1 cellular context compared by ENCODE assay signal in the genomic region with DNA sequence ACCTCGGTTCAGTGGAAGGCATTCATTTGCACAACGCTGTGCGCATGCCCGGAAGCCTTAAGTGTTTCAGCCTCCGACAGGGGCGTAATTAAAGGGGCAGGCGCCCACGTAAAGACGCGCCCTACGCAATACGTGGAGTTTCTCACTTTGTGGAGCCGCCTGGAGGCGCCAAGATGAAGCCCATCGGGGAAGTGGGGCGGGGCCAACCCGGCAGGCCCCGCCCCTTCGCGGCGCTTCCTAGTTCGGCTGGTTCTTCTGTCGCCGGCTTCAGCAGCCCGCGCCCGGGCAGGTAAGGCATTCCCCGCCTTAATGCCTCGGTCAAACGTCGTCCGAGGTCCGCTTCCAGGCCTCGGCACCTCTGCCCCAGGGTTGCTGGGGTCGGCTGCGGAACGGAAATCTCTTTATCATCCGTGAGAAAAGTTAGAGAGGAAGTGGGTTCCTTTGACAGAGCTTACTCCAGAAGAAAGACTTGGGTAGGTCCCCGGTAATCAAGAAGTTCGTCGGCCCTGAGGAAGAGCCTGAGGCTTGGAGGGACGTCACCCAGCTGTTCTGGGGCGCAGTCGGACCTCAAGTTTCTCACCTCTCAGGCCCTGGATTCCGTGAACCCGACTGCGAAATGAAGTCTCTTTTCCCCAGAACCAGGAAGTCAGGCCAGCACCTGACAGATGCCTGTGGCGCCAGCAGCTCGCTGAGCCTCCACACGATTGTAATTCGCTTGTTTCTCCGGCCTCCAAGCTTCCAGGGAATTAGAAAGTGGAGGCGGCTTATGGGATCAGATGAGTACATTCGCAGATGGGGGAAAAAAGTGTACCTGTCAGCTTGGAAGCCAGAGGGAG.
A peak's percentile ranks its signal among the peaks of the same experiment; 100 is the strongest.
TF ChIP-seq lines count a peak whose summit lies in the region.

TSS of gene IRAK4 (plus strand) at position 224 of the 836 bp plus-strand sequence. CDS start 9,161 bp downstream, outside the sequence.
TSS of gene PUS7L (minus strand) at position 63 of the 836 bp plus-strand sequence. CDS start 3,545 bp downstream, outside the sequence.

TF ChIP-seq in HepG2, 621 proteins besides CTCF, POLR2A, EP300 and RAD21 (continued from another document and continues in another):
- TF ChIP-seq ZBTB40 (IDR thresholded peaks at IDR 0.05) (no peak), ZBTB40 (CRISPR knock-in tag; IDR thresholded peaks at IDR 0.05) (peak; percentile 27; the same call in 1 of the 2 replicates), XBP1 (CRISPR knock-in tag; IDR thresholded peaks at IDR 0.05) (no peak), ZFAT (CRISPR knock-in tag; conservative IDR thresholded peaks at IDR 0.05) (peak; percentile 60; the same call in 1 of the 2 replicates), HOMEZ (CRISPR knock-in tag; IDR thresholded peaks at IDR 0.05; ENCODE audit: low read depth) (peak; percentile 4; the same call in 1 of the 2 replicates), MIXL1 (CRISPR knock-in tag; IDR thresholded peaks at IDR 0.05) (peak; percentile 85), FOXM1 (CRISPR knock-in tag; IDR thresholded peaks at IDR 0.05) (no peak), SP140L (CRISPR knock-in tag; IDR thresholded peaks at IDR 0.05; ENCODE audit: borderline replicate concordance) (no peak), NR2F6 (IDR thresholded peaks at IDR 0.05) (no peak), NR2F6 (CRISPR knock-in tag; IDR thresholded peaks at IDR 0.05) (no peak), ZNF691 (CRISPR knock-in tag; IDR thresholded peaks at IDR 0.05; ENCODE audit: borderline replicate concordance, low read depth) (0 out of 2 replicates have a peak, but pooled peaks have one; percentile 7), ZNF335 (CRISPR knock-in tag; IDR thresholded peaks at IDR 0.05) (no peak), HIVEP1 (CRISPR knock-in tag; IDR thresholded peaks at IDR 0.05) (no peak), AGO2 (optimal IDR thresholded peaks at IDR 0.05; ENCODE audit: low read depth, low read length) (no peak), KLF11 (CRISPR knock-in tag; IDR thresholded peaks at IDR 0.05) (no peak), HOXA9 (CRISPR knock-in tag; IDR thresholded peaks at IDR 0.05; ENCODE audit: borderline replicate concordance) (no peak), XRCC5 (optimal IDR thresholded peaks at IDR 0.05; ENCODE audit: low read length) (peak; percentile 50), ATM (IDR thresholded peaks at IDR 0.05; ENCODE audit: borderline replicate concordance) (no peak), MYNN (CRISPR knock-in tag; IDR thresholded peaks at IDR 0.05; ENCODE audit: low read depth) (no peak), FOXK1 (CRISPR knock-in tag; IDR thresholded peaks at IDR 0.05; ENCODE audit: borderline replicate concordance, low read depth) (no peak), SALL1 (CRISPR knock-in tag; IDR thresholded peaks at IDR 0.05) (peak; percentile 50; the same call in 1 of the 2 replicates), ZNF354B (CRISPR knock-in tag; IDR thresholded peaks at IDR 0.05) (no peak), MTF1 (CRISPR knock-in tag; IDR thresholded peaks at IDR 0.05) (no peak), DNMT1 (CRISPR knock-in tag; IDR thresholded peaks at IDR 0.05) (no peak), TBX3 (IDR thresholded peaks at IDR 0.05; ENCODE audit: borderline replicate concordance) (no peak; the same call in 1 of the 2 replicates), ZNF687 (CRISPR knock-in tag; IDR thresholded peaks at IDR 0.05) (peak; percentile 79), YY1 (IDR thresholded peaks at IDR 0.05; ENCODE audit: insufficient read depth, insufficient replicate concordance, low read depth, low read length) (peak; percentile 73), ADNP (CRISPR knock-in tag; IDR thresholded peaks at IDR 0.05) (no peak), HNRNPH1 (optimal IDR thresholded peaks at IDR 0.05; ENCODE audit: low read depth, low read length) (no peak)
- TF ChIP-seq, protein P1, sequence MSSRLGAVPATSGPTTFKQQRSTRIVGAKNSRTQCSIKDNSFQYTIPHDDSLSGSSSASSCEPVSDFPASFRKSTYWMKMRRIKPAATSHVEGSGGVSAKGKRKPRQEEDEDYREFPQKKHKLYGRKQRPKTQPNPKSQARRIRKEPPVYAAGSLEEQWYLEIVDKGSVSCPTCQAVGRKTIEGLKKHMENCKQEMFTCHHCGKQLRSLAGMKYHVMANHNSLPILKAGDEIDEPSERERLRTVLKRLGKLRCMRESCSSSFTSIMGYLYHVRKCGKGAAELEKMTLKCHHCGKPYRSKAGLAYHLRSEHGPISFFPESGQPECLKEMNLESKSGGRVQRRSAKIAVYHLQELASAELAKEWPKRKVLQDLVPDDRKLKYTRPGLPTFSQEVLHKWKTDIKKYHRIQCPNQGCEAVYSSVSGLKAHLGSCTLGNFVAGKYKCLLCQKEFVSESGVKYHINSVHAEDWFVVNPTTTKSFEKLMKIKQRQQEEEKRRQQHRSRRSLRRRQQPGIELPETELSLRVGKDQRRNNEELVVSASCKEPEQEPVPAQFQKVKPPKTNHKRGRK (CRISPR knock-in tag; IDR thresholded peaks at IDR 0.05), result no peak
- TF ChIP-seq, protein P2, sequence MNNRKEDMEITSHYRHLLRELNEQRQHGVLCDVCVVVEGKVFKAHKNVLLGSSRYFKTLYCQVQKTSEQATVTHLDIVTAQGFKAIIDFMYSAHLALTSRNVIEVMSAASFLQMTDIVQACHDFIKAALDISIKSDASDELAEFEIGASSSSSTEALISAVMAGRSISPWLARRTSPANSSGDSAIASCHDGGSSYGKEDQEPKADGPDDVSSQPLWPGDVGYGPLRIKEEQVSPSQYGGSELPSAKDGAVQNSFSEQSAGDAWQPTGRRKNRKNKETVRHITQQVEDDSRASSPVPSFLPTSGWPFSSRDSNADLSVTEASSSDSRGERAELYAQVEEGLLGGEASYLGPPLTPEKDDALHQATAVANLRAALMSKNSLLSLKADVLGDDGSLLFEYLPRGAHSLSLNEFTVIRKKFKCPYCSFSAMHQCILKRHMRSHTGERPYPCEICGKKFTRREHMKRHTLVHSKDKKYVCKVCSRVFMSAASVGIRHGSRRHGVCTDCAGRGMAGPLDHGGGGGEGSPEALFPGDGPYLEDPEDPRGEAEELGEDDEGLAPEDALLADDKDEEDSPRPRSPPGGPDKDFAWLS (CRISPR knock-in tag; IDR thresholded peaks at IDR 0.05; ENCODE audit: borderline replicate concordance), result no peak
- TF ChIP-seq, protein P3, sequence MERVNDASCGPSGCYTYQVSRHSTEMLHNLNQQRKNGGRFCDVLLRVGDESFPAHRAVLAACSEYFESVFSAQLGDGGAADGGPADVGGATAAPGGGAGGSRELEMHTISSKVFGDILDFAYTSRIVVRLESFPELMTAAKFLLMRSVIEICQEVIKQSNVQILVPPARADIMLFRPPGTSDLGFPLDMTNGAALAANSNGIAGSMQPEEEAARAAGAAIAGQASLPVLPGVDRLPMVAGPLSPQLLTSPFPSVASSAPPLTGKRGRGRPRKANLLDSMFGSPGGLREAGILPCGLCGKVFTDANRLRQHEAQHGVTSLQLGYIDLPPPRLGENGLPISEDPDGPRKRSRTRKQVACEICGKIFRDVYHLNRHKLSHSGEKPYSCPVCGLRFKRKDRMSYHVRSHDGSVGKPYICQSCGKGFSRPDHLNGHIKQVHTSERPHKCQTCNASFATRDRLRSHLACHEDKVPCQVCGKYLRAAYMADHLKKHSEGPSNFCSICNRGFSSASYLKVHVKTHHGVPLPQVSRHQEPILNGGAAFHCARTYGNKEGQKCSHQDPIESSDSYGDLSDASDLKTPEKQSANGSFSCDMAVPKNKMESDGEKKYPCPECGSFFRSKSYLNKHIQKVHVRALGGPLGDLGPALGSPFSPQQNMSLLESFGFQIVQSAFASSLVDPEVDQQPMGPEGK (CRISPR knock-in tag; IDR thresholded peaks at IDR 0.05), result no peak
